14 cellular contexts compared by ENCODE assay signal in the genomic region with DNA sequence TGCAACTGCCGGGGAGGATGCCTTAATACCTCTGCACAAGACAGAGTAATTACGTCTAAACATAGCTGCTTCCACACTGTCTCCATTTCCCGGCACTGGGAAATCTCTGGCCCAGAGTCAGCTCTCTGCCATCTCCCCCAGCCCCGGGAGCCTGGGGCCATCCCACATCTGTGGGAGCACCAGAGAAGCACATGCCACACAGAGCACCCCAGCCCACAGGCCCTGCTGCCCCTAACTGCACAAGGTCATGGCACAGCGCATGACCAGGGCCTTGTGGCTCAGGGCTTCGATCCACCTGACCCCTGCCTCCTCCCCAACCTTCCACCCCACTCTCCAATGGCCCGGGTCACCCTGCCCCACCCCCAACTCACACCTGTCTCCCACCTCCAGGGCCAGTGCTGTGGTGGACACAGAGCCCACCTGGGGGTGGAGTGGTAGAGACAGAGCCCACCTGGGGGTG. TPM values are rescaled to one million over a fixed set of nuclear protein-coding genes. Genes with fewer than 3 reads are reported as not detected.
"Had no signal": no experiment of that assay in that cellular context is flagged by ENCODE, and none has a peak within 500 bp of the region (broad histone marks: within the 10 kb centered on the region; RNA-seq: fewer than 3 reads in every experiment).

No MANE protein-coding gene starts in this region.

- ATAC-seq: T-cell had no signal

- H3K4me3 Mint-ChIP-seq: activated naive CD8-positive, alpha-beta T cell treated with anti-CD3 and anti-CD28 coated beads for 36 hours; activated T-cell treated with anti-CD3 and anti-CD28 coated beads, Interleukin-2, amount 50 U/mL, for 24 hours; endodermal cell; natural killer cell treated with Interleukin-12 subunit alpha and Interleukin-12 subunit beta and Interleukin-15 and Interleukin-18, amount 100 ng/mL, for 72 hours; T-cell had no signal

- H3K4me3 ChIP-seq: tibial nerve had no signal

- H3K4me1 Mint-ChIP-seq: activated naive CD8-positive, alpha-beta T cell treated with anti-CD3 and anti-CD28 coated beads for 36 hours; endodermal cell; T-cell had no signal

- H3K36me3 ChIP-seq: tibial nerve had no signal

- H3K9me3 Mint-ChIP-seq: activated T-cell treated with anti-CD3 and anti-CD28 coated beads, Interleukin-2, amount 50 U/mL, for 24 hours; natural killer cell treated with Interleukin-12 subunit alpha and Interleukin-12 subunit beta and Interleukin-15 and Interleukin-18, amount 100 ng/mL, for 72 hours; T-cell had no signal

- H3K36me3 Mint-ChIP-seq: activated naive CD8-positive, alpha-beta T cell treated with anti-CD3 and anti-CD28 coated beads for 36 hours; natural killer cell treated with Interleukin-12 subunit alpha and Interleukin-12 subunit beta and Interleukin-15 and Interleukin-18, amount 100 ng/mL, for 72 hours; T-cell had no signal

- H3K27ac Mint-ChIP-seq: activated naive CD8-positive, alpha-beta T cell treated with anti-CD3 and anti-CD28 coated beads for 36 hours; activated T-cell treated with anti-CD3 and anti-CD28 coated beads, Interleukin-2, amount 50 U/mL, for 24 hours; endodermal cell; natural killer cell treated with Interleukin-12 subunit alpha and Interleukin-12 subunit beta and Interleukin-15 and Interleukin-18, amount 100 ng/mL, for 72 hours; T-cell had no signal

- H3K27ac ChIP-seq: tibial nerve, VCaP had no signal

- DNase-seq: activated CD4-positive, alpha-beta T cell treated with anti-CD3 and anti-CD28 coated beads for 4 hours; activated gamma-delta T cell treated with Interleukin-2 at 50 U/mL for 16 hours; activated naive CD8-positive, alpha-beta T cell treated with anti-CD3 and anti-CD28 coated beads for 36 hours; activated T-cell treated with anti-CD3 and anti-CD28 coated beads, Interleukin-2, amount 50 U/mL, for 24 hours; cerebellar nuclear complex; erythroblast had no signal

- H3K4me1 ChIP-seq: tibial nerve had no signal

RNA-seq across cellular contexts. Expression of a gene that starts 36.6 kb away (rescaled TPM):
- total RNA-seq: activated naive CD8-positive, alpha-beta T cell treated with anti-CD3 and anti-CD28 coated beads for 36 hours; dermis microvascular lymphatic vessel endothelial cell; natural killer cell treated with Interleukin-12 subunit alpha and Interleukin-12 subunit beta and Interleukin-15 and Interleukin-18, amount 100 ng/mL, for 72 hours; omental fat pad; SK-MEL-5; T-cell; tibial nerve had no signal
